Comparison of ENCODE assay signal across 22 cellular contexts in the genomic region with DNA sequence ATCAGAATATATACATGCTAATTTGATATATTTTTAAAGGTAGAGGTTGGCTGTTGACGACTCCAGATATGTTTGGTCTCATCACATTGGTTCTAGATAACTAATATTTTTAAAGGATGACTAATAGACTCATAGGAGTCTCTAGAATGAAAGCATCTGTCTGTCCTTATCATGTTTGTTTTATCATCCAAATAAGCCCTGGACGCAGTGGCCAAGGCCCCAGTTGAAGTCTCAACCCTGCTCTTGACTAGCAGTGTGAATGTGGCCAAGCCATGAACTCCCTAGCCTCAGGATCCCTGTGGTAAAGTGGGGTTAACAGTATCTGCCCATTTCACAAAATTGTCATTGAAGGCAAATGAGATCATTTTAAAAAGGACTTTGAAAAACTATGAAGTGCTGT. TPM values are rescaled to one million over a fixed set of nuclear protein-coding genes. Genes with fewer than 3 reads are reported as not detected.
DNase-seq lines count a peak whose midpoint lies in the region; TF ChIP-seq lines count a peak whose summit lies in the region.
"Had no signal": no experiment of that assay in that cellular context is flagged by ENCODE, and none has a peak within 500 bp of the region (broad histone marks: within the 10 kb centered on the region; RNA-seq: fewer than 3 reads in every experiment).

No MANE protein-coding gene starts in this region.

- CTCF ChIA-PET in PC-9 (lab: Charles Lee): no interaction called here

- intact Hi-C loops in PC-9 (cut with micrococcal nuclease; ENCODE audit: unreplicated experiment): loop anchor here (2.0 kb wide), 1 partner anchor 21 kb away; no protein-coding TSS in a partner anchor

- H2AFZ ChIP-seq in ACC112 (ENCODE audit: low read length, unreplicated experiment) (no peak overlapping the region), osteoblast (ENCODE audit: low read length) (no peak overlapping the region), PC-9 (no peak overlapping the region), trophoblast cell (ENCODE audit: insufficient read depth, low read length, poor library complexity) (no peak overlapping the region)
- H2AFZ ChIP-seq: GM23248 had no signal

- H3K9me2 ChIP-seq in PC-9 (ENCODE audit: insufficient read depth): no peaks in the 10 kb centered on the region

- BruUV-seq in PC-9 (replicated peaks; lab: Mats Ljungman, UMichigan): no TSS peak

- H3K36me3 ChIP-seq in ACC112 (ENCODE audit: insufficient read depth, low read length) (no peaks in the 10 kb centered on the region; the same call in 1 of the 2 replicates), brain microvascular endothelial cell (replicated peaks) (no peaks in the 10 kb centered on the region), osteoblast (ENCODE audit: insufficient read depth, low read length) (peaks cover 20% of the 10 kb centered on the region), PC-9 (ENCODE audit: low read depth) (0 out of 2 replicates have a peak, but pooled peaks cover 5% of the 10 kb centered on the region), trophoblast cell (ENCODE audit: control insufficient read depth in 1 of 2, insufficient read depth in 2 of 2, low read length in 2 of 2) (peaks cover 1 to 7% of the 10 kb centered on the region in 2 experiments)
- H3K36me3 ChIP-seq: breast epithelium had no signal

- H2BK120ac ChIP-seq in trophoblast cell (ENCODE audit: insufficient read depth, low read length, poor library complexity): no peak overlapping the region

- peaks cover 4% of the 10 kb centered on the region for H3K79me1 ChIP-seq in trophoblast cell (ENCODE audit: low read length)

- H3K79me2 ChIP-seq in ACC112 (ENCODE audit: control insufficient read depth, insufficient read depth, low read length, unreplicated experiment) (no peaks in the 10 kb centered on the region), osteoblast (ENCODE audit: insufficient read depth, low read length) (peaks cover 58% of the 10 kb centered on the region), PC-9 (ENCODE audit: low read depth) (peaks cover 13% of the 10 kb centered on the region; the same call in 1 of the 2 replicates), trophoblast cell (ENCODE audit: control insufficient read depth, insufficient read depth, low read length, poor library complexity) (peaks cover 3% of the 10 kb centered on the region)

- no peak overlapping the region for H3K9ac ChIP-seq in trophoblast cell (ENCODE audit: low read length)
- H3K9ac ChIP-seq: GM23248 had no signal

- no peak overlapping the region for H2BK12ac ChIP-seq in trophoblast cell (ENCODE audit: low read length)

- H4K8ac ChIP-seq in trophoblast cell (ENCODE audit: low read depth, low read length): no peak overlapping the region

- H3K4me2 ChIP-seq in osteoblast (ENCODE audit: insufficient read depth, low read length) (no peak overlapping the region), PC-9 (no peak overlapping the region), trophoblast cell (ENCODE audit: low read length) (no peak overlapping the region)

- POLR2A ChIA-PET in PC-9 (lab: Charles Lee; ENCODE audit: unreplicated experiment): no interaction called here

- H3K27me3 ChIP-seq in ACC112 (ENCODE audit: insufficient read depth, low read length) (no peaks in the 10 kb centered on the region), brain microvascular endothelial cell (replicated peaks) (no peaks in the 10 kb centered on the region), osteoblast (ENCODE audit: insufficient read depth, low read length) (no peaks in the 10 kb centered on the region), PC-9 (ENCODE audit: insufficient read depth, low read depth) (no peaks in the 10 kb centered on the region), trophoblast cell (ENCODE audit: insufficient read depth, low read length) (no peaks in the 10 kb centered on the region)
- H3K27me3 ChIP-seq: breast epithelium, testis had no signal

- peaks cover 26% of the 10 kb centered on the region; the same call in 1 of the 2 replicates for H3F3A ChIP-seq in PC-9 (ENCODE audit: insufficient read depth, low read depth)

- H3K14ac ChIP-seq in trophoblast cell (ENCODE audit: low read length): no peak overlapping the region

- H3K23ac ChIP-seq in trophoblast cell (ENCODE audit: low read length): no peak overlapping the region

- H3K4me1 ChIP-seq in ACC112 (ENCODE audit: control insufficient read depth, insufficient read depth, low read length, unreplicated experiment): peaks cover 51% of the 10 kb centered on the region
- peaks cover 34% of the 10 kb centered on the region for H3K4me1 ChIP-seq in osteoblast (ENCODE audit: insufficient read depth, low read length)
- H3K4me1 ChIP-seq in PC-9 (replicated peaks; ENCODE audit: insufficient read depth): peaks cover 34% of the 10 kb centered on the region
- H3K4me1 ChIP-seq in trophoblast cell (ENCODE audit: control insufficient read depth in 1 of 2, insufficient read depth in 2 of 2, low read length in 2 of 2): peaks cover 6 to 10% of the 10 kb centered on the region in 2 experiments

- H3K18ac ChIP-seq in trophoblast cell (ENCODE audit: low read length): no peak overlapping the region

- H4K20me1 ChIP-seq in osteoblast (ENCODE audit: insufficient read depth, low read length): peaks cover 11% of the 10 kb centered on the region
- H4K20me1 ChIP-seq in PC-9 (ENCODE audit: insufficient read depth): no peaks in the 10 kb centered on the region

- H2BK5ac ChIP-seq in trophoblast cell (ENCODE audit: low read depth, low read length, poor library complexity): no peak overlapping the region

- no peak overlapping the region for H3K4me3 ChIP-seq in ACC112 (ENCODE audit: low read depth, low read length)
- H3K4me3 ChIP-seq in brain microvascular endothelial cell (ENCODE audit: low read depth, low read length): no peak overlapping the region
- H3K4me3 ChIP-seq in osteoblast (ENCODE audit: insufficient read depth, low read length): no peak overlapping the region
- H3K4me3 ChIP-seq in PC-9: no peak overlapping the region
- no peak overlapping the region for H3K4me3 ChIP-seq in trophoblast cell (ENCODE audit: low read depth, low read length)
- H3K4me3 ChIP-seq: breast epithelium, GM23248, testis had no signal

- TF ChIP-seq CTCF in brain microvascular endothelial cell (IDR thresholded peaks at IDR 0.05; ENCODE audit: low read depth, low read length, missing control alignments) (no peak), osteoblast (IDR thresholded peaks at IDR 0.05; ENCODE audit: extremely low read depth, low read depth, low read length) (no peak), PC-9 (conservative IDR thresholded peaks at IDR 0.05) (no peak)

- H3K4ac ChIP-seq in trophoblast cell (ENCODE audit: low read depth, low read length): no peak overlapping the region

- H4K12ac ChIP-seq in trophoblast cell (ENCODE audit: low read depth, low read length): no peak overlapping the region

- H3K9me3 ChIP-seq in osteoblast (ENCODE audit: low read depth, low read length): no peaks in the 10 kb centered on the region
- H3K9me3 ChIP-seq in PC-9 (ENCODE audit: insufficient read depth, low read depth): no peaks in the 10 kb centered on the region
- H3K9me3 ChIP-seq in trophoblast cell (ENCODE audit: insufficient read depth, low read depth, low read length): no peaks in the 10 kb centered on the region
- H3K9me3 ChIP-seq: breast epithelium, Caco-2, testis had no signal

- H4K91ac ChIP-seq in trophoblast cell (ENCODE audit: low read depth, low read length): no peak overlapping the region

- H2AK5ac ChIP-seq in trophoblast cell (ENCODE audit: low read length): no peak overlapping the region

- in situ Hi-C loops in brain microvascular endothelial cell (cut with HindIII; ENCODE audit: low pct_ligation_motif_present, low sequenced_read_pairs): no loop called here

- H3K27ac ChIP-seq in ACC112 (ENCODE audit: low read depth, low read length) (peak overlapping the region; percentile 21; the same call in 1 of the 2 replicates), brain microvascular endothelial cell (peak overlapping the region; percentile 82), osteoblast (ENCODE audit: low read depth, low read length) (peak overlapping the region; percentile 11), PC-9 (no peak overlapping the region), trophoblast cell (ENCODE audit: low read depth, low read length) (no peak overlapping the region)
- H3K27ac ChIP-seq: GM23248, testis had no signal

- peak; percentile 52 for DNase-seq in EL
- DNase-seq in brain microvascular endothelial cell: peak; percentile 63
- DNase-seq in osteoblast (ENCODE audit: insufficient read length, low spot score, missing footprints): no peak
- no peak for DNase-seq in activated naive CD4-positive, alpha-beta T cell treated with Interleukin-2 at 50 U/mL for 16 hours
- DNase-seq in PC-9: no peak
- DNase-seq in trophoblast cell: no peak
- DNase-seq in NCI-H1048 (lab: John Stamatoyannopoulos, UW): no peak
- DNase-seq: activated B cell treated with CpG ODN at 0.5 μM for 24 hours; activated CD8-positive, alpha-beta T cell treated with anti-CD3 and anti-CD28 coated beads for 36 hours; activated effector memory CD4-positive, alpha-beta T cell treated with anti-CD3 and anti-CD28 coated beads, Interleukin-2, amount 50 U/mL, for 16 hours; activated T-cell treated with anti-CD3 and anti-CD28 coated beads for 4 hours; Caco-2; cortex of kidney; GM23248; Kasumi-1; left colon; naive thymus-derived CD8-positive, alpha-beta T cell; NCI-H510A treated with DMSO at 0.1 percent for 48 hours; posterior cingulate gyrus; testis had no signal

- WGBS in trophoblast cell (ENCODE audit: extremely low coverage, insufficient coverage, insufficient read length): no CpG with 5 or more reads among the region's 2 CpGs

RNA-seq across cellular contexts. Expression of gene ABHD2, which starts 53.6 kb away (rescaled TPM):
- total RNA-seq in osteoblast (115 and 151 TPM in 2 replicates), PC-9 (2021) (86.8 and 148 TPM in 2 replicates)
- polyA plus RNA-seq in trophoblast cell (2013): 12.4 and 13.4 TPM in 2 replicates

Comparison
In these comparisons a context has a peak if more than half of its experiments do, and no peak if none do; other contexts are left out.
1. H3K27ac ChIP-seq: peak in ACC112 (single experiment), brain microvascular endothelial cell (single experiment) and osteoblast (single experiment); none in PC-9 (single experiment) and trophoblast cell (single experiment).
2. DNase-seq: peak in EL (single experiment) and brain microvascular endothelial cell (single experiment); none in osteoblast (single experiment), activated naive CD4-positive, alpha-beta T cell treated with Interleukin-2 at 50 U/mL for 16 hours (single experiment), PC-9 (0 of 2), trophoblast cell (0 of 2) and NCI-H1048 (single experiment).